ENCODE assay signal across 8 cellular contexts in the genomic region with DNA sequence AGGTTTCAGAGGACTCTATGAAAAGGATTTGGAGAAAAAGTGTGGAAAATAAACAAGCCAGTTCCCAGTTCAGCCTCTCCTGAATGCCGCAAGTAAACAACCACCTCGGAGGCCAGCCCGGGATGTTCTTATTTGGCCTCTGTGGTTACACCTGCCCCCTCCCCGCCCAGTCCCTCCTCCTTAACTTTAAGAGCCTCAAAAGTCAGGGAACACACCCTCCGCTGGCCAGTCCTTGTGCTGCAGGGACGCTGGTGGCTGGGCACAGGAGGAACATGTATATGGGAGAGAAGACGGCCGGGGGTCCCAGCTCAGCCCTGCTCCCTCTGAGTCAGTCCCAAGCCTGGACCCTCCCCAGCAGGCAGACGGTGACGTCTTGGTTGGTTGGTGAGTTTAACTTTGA. TPM values are rescaled to one million over a fixed set of nuclear protein-coding genes. Genes with fewer than 3 reads are reported as not detected.
DNase-seq lines count a peak whose midpoint lies in the region; ATAC-seq and TF ChIP-seq lines count a peak whose summit lies in the region.

No MANE protein-coding gene starts in this region.

- H3F3A ChIP-seq in PC-9 (ENCODE audit: insufficient read depth, low read depth) = peaks cover 30% of the 10 kb centered on the region

- no peaks in the 10 kb centered on the region for H3K36me3 ChIP-seq in PC-9 (ENCODE audit: low read depth)
- H3K36me3 ChIP-seq in psoas muscle (ENCODE audit: insufficient read depth in 1 of 2, low read depth in 1 of 2) = no peaks in the 10 kb centered on the region

- no peak overlapping the region for H2AFZ ChIP-seq in PC-9

- WGBS in psoas muscle, 3 donors = 56 to 82% (median 67%) methylated on average over 9 to 10 of the region's 10 CpGs

- intact Hi-C loops in PC-9 (cut with micrococcal nuclease; ENCODE audit: unreplicated experiment) = loop anchor here (1.0 to 5.0 kb wide), 3 partner anchors 28 to 247 kb away; a partner anchor contains a TSS
- intact Hi-C loops in psoas muscle (cut with DNase I) = loop anchor here in 1 of 2 donors (5.0 kb wide), 1 partner anchor 77 kb away; no protein-coding TSS in a partner anchor

- TF ChIP-seq POLR2A in erythroblast (IDR thresholded peaks at IDR 0.05; ENCODE audit: low read length) = no peak

- BruUV-seq in PC-9 (replicated peaks; lab: Mats Ljungman, UMichigan) = no TSS peak

- CTCF ChIA-PET in PC-9 (lab: Charles Lee) = interaction anchor here (1.1 kb wide), 1 partner anchor 13 kb away, joined by 3 read pairs; no protein-coding TSS in a partner anchor

- TF ChIP-seq CTCF in PC-9 (conservative IDR thresholded peaks at IDR 0.05) (no peak; the same call in 1 of the 2 replicates), psoas muscle (IDR thresholded peaks at IDR 0.05) (peak; percentile 16)

- POLR2A ChIA-PET in PC-9 (lab: Charles Lee; ENCODE audit: unreplicated experiment) = no interaction called here

- no peaks in the 10 kb centered on the region for H3K9me2 ChIP-seq in PC-9 (ENCODE audit: insufficient read depth)

- peak overlapping the region; percentile 1; the same call in 1 of the 2 replicates for H3K4me2 ChIP-seq in PC-9

- H3K27me3 ChIP-seq in PC-9 (ENCODE audit: insufficient read depth, low read depth) = no peaks in the 10 kb centered on the region
- no peaks in the 10 kb centered on the region for H3K27me3 ChIP-seq in psoas muscle (ENCODE audit: insufficient read depth in 3 of 3, low read length in 2 of 3)

- H3K4me1 ChIP-seq in PC-9 (replicated peaks; ENCODE audit: insufficient read depth) (peaks cover 50% of the 10 kb centered on the region), psoas muscle (peaks cover 52% of the 10 kb centered on the region)

- no peaks in the 10 kb centered on the region for H3K9me3 ChIP-seq in PC-9 (ENCODE audit: insufficient read depth, low read depth)
- no peaks in the 10 kb centered on the region for H3K9me3 ChIP-seq in psoas muscle

- DNase-seq in ELF-1 (ENCODE audit: low read depth, low spot score) (peak; percentile 73), PC-9 (peak; percentile 59 to 76), erythroblast (lab: John Stamatoyannopoulos, UW) (peak; percentile 10 to 17), psoas muscle (peak; percentile 43 to 73), mucosa of gallbladder (ENCODE audit: low spot score) (no peak), GM03348 (ENCODE audit: low spot score) (no peak), NAMALWA (ENCODE audit: low spot score) (no peak)
- no peak for DNase-seq in effector CD8-positive, alpha-beta T cell (lab: John Stamatoyannopoulos, UW)

- peaks cover 58% of the 10 kb centered on the region for H3K79me2 ChIP-seq in PC-9 (ENCODE audit: low read depth)

- H3K4me3 ChIP-seq in PC-9 (no peak overlapping the region), psoas muscle (no peak overlapping the region)

- H4K20me1 ChIP-seq in PC-9 (ENCODE audit: insufficient read depth) = no peaks in the 10 kb centered on the region

- ATAC-seq in psoas muscle = peak in 2 of 4 donors; percentile 36 to 40

- H3K27ac ChIP-seq in PC-9 (no peak overlapping the region), psoas muscle (peak overlapping the region; percentile 54)

RNA-seq across cellular contexts. Expression of a gene that starts 6.1 kb away (rescaled TPM):
- total RNA-seq in PC-9 (2021) = 21.3 and 23.3 TPM in 2 replicates
- 10 to 100 TPM; 10.6 to 44.0 (median 16.6) TPM for total RNA-seq in psoas muscle
- 10 to 100 TPM in 1 of 3 donors, 1 to 10 TPM in 2; 3.3 to 12.1 (median 8.2) TPM for polyA plus RNA-seq in psoas muscle
- 10.3 TPM for total RNA-seq in mucosa of gallbladder

Comparison
In these comparisons a context has a peak if more than half of its experiments do, and no peak if none do; other contexts are left out.
1. DNase-seq: peak in ELF-1 (single experiment), PC-9 (2 of 2), erythroblast (2 of 2) and psoas muscle (2 of 2); none in effector CD8-positive, alpha-beta T cell (single experiment), mucosa of gallbladder (single experiment), GM03348 (single experiment) and NAMALWA (single experiment).